Comparison of ENCODE assay signal across 1 cellular context in genomic region chr3:70999730-71000129, GRCh38.
TF ChIP-seq lines count a peak whose summit lies in the region.

No MANE protein-coding gene starts in this region.

TF ChIP-seq in endothelial cell of umbilical vein, 7 proteins besides CTCF, POLR2A, EP300 and RAD21 (continued from another document):
- no peak for TF ChIP-seq MAX (IDR thresholded peaks at IDR 0.05; ENCODE audit: insufficient read depth, insufficient read length)
